25 cellular contexts compared by ENCODE assay signal in genomic region chr14:56135001-56135400, GRCh38. TPM values are rescaled to one million over a fixed set of nuclear protein-coding genes. Genes with fewer than 3 reads are reported as not detected.
DNase-seq lines count a peak whose midpoint lies in the region; ATAC-seq, FAIRE-seq and TF ChIP-seq lines count a peak whose summit lies in the region.
"Had no signal": no experiment of that assay in that cellular context is flagged by ENCODE, and none has a peak within 500 bp of the region (broad histone marks: within the 10 kb centered on the region; RNA-seq: fewer than 3 reads in every experiment).

No MANE protein-coding gene starts in this region.

- TF ChIP-seq CTCF in pancreas (IDR thresholded peaks at IDR 0.05) (no peak), foreskin fibroblast (IDR thresholded peaks at IDR 0.05; ENCODE audit: low read depth, low read length) (no peak)

- intact Hi-C loops in pancreas (cut with DNase I) = no loop called here

- H3K4me1 ChIP-seq in pancreas = peaks cover 51 to 92% (median 78%) of the 10 kb centered on the region in 3 donors

- no peaks in the 10 kb centered on the region for H3K27me3 ChIP-seq in pancreas
- H3K27me3 ChIP-seq: tibial artery had no signal

- peak overlapping the region in 2 of 4 donors; percentile 79 to 98 for H3K27ac ChIP-seq in pancreas
- H3K27ac ChIP-seq: parathyroid adenoma, tibial artery had no signal

- H3K4me3 ChIP-seq in pancreas = no peak overlapping the region
- no peak overlapping the region for H3K4me3 ChIP-seq in foreskin fibroblast (ENCODE audit: low read depth in 1 of 2, low read length in 2 of 2)
- H3K4me3 ChIP-seq: K562, tibial artery had no signal

- ATAC-seq in pancreas = peak; percentile 59 to 68 (median 64)
- ATAC-seq: CD8-positive, alpha-beta T cell; K562; left cardiac atrium; natural killer cell; stimulated activated memory B cell treated with anti-CD40 and anti-IgM and Interleukin-4, amounts not matched to agents 10 μg/mL and 1 μg/mL and 100 μg/mL, for 72 hours; WTC11 had no signal

- no peaks in the 10 kb centered on the region for H3K36me3 ChIP-seq in pancreas
- H3K36me3 ChIP-seq: tibial artery had no signal

- no peaks in the 10 kb centered on the region for H3K9me3 ChIP-seq in pancreas
- H3K9me3 ChIP-seq: tibial artery had no signal

- 36 to 40% methylated on average over 5 of the region's 5 CpGs for WGBS in pancreas, 2 donors

- no peak for FAIRE-seq in pancreas (lab: Jason Lieb, UNC)
- FAIRE-seq: H54, K562 had no signal

- DNase-seq in DMS 273 treated with DMSO at 0.1 percent for 48 hours (lab: John Stamatoyannopoulos, UW) = peak; percentile 51
- DNase-seq in NCI-H524 treated with DMSO at 0.1 percent for 48 hours (lab: John Stamatoyannopoulos, UW) = peak; percentile 67
- peak; percentile 91 for DNase-seq in cerebellar cortex (ENCODE audit: low spot score)
- peak in 5 of 6 donors; percentile 64 to 77 (median 68) for DNase-seq in pancreas
- DNase-seq in SKM-1 (lab: John Stamatoyannopoulos, UW; ENCODE audit: unreplicated experiment) = no peak
- no peak for DNase-seq in SW 1271 (lab: John Stamatoyannopoulos, UW)
- no peak for DNase-seq in foreskin fibroblast
- DNase-seq: activated CD4-positive, alpha-beta memory T cell treated with anti-CD3 and anti-CD28 coated beads, Interleukin-2, amount 10 ng/mL, durations not matched to agents 7 days and 5 days; activated gamma-delta T cell treated with Interleukin-2 at 50 U/mL for 16 hours; activated T-cell treated with anti-CD3 and anti-CD28 coated beads for 4 hours; amniotic stem cell; CD8-positive, alpha-beta T cell; DND-41; effector CD4-positive, alpha-beta T cell; left cardiac atrium; natural killer cell; NCI-H1694 treated with DMSO at 0.1 percent for 48 hours; SHP77 treated with DMSO at 0.1 percent for 48 hours; T-helper 2 cell; tibial artery had no signal

RNA-seq across cellular contexts. Expression of gene PELI2, which starts 16.8 kb away (rescaled TPM):
- 10 to 100 TPM; 27.0 to 46.6 (median 36.7) TPM for total RNA-seq in pancreas
- 10 to 100 TPM in 1 of 2 donors, 1 to 10 TPM in 1; 6.0 to 10.7 TPM for polyA plus RNA-seq in pancreas

Comparison
In these comparisons a context has a peak if more than half of its experiments do, and no peak if none do; other contexts are left out.
1. DNase-seq: peak in DMS 273 treated with DMSO at 0.1 percent for 48 hours (single experiment), NCI-H524 treated with DMSO at 0.1 percent for 48 hours (single experiment), cerebellar cortex (single experiment) and pancreas (5 of 6); none in SKM-1 (single experiment), SW 1271 (0 of 2) and foreskin fibroblast (0 of 2).